22 cellular contexts compared by ENCODE assay signal in the genomic region with DNA sequence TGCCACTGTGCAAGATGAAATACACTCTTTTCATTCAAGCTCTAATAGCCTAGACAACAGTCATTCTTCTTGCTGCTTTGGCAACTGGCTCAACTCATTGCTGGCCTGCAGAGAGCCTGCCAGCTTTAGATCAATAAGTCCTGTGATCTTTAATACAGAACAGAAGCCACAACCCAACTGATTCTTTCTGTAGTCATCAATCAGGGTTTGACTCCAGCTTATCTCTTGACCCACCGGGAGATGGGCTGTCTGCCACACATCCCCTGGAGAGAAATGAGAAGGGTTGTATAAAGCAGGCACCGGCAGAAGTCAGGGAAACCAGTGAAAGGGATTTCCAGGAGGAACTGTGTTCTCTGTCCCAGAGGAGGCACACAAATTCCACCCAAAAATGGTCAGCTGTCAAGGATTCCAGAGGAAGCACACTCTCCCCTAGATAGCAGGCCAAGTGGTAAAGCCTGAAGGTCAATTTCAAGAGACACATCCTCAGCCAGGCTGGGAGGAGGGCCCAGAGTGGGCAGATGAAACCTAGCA. TPM values are rescaled to one million over a fixed set of nuclear protein-coding genes. Genes with fewer than 3 reads are reported as not detected.
A peak's percentile ranks its signal among the peaks of the same experiment; 100 is the strongest.
DNase-seq lines count a peak whose midpoint lies in the region; ATAC-seq and TF ChIP-seq lines count a peak whose summit lies in the region.
"Had no signal": no experiment of that assay in that cellular context is flagged by ENCODE, and none has a peak within 500 bp of the region (broad histone marks: within the 10 kb centered on the region; RNA-seq: fewer than 3 reads in every experiment).

No MANE protein-coding gene starts in this region.

- no peak overlapping the region for H4K5ac ChIP-seq in IMR-90 (ENCODE audit: low read depth, low read length)

- H2AFZ ChIP-seq in IMR-90 (replicated peaks; ENCODE audit: low read length, poor library complexity) (no peak overlapping the region), smooth muscle cell (ENCODE audit: low read depth) (no peak overlapping the region)

- H4K91ac ChIP-seq in IMR-90 (ENCODE audit: insufficient read depth, low read depth, low read length): no peak overlapping the region

- TF ChIP-seq POLR2A in IMR-90 (IDR thresholded peaks at IDR 0.05; ENCODE audit: low read depth, low read length) (no peak), body of pancreas (IDR thresholded peaks at IDR 0.05) (no peak)

- H3K27me3 ChIP-seq in IMR-90 (ENCODE audit: control insufficient read depth, insufficient read depth, low read length) (no peaks in the 10 kb centered on the region), body of pancreas (no peaks in the 10 kb centered on the region), smooth muscle cell (ENCODE audit: low read depth) (no peaks in the 10 kb centered on the region)
- no peaks in the 10 kb centered on the region for H3K27me3 ChIP-seq in CD4-positive, alpha-beta memory T cell (ENCODE audit: insufficient read depth, low read length)
- H3K27me3 ChIP-seq: esophagus squamous epithelium had no signal

- intact Hi-C loops in IMR-90 (cut with micrococcal nuclease): loop anchor here (10.0 kb wide), 1 partner anchor 299 kb away; no protein-coding TSS in a partner anchor
- intact Hi-C loops in body of pancreas (cut with DNase I): no loop called here
- intact Hi-C loops in CD4-positive, alpha-beta memory T cell (cut with micrococcal nuclease): no loop called here

- no TSS peak for BruUV-seq in IMR-90 (replicated peaks; lab: Mats Ljungman, UMichigan)

- H3K4me2 ChIP-seq in IMR-90 (ENCODE audit: low read depth, low read length): no peak overlapping the region
- H3K4me2 ChIP-seq in smooth muscle cell: no peak overlapping the region

- H3K18ac ChIP-seq in IMR-90 (ENCODE audit: low read depth, low read length): no peak overlapping the region

- dilution Hi-C loops in IMR-90 (cut with HindIII; ENCODE audit: low sequenced_read_pairs, unreplicated experiment): no loop called here

- peaks cover 4% of the 10 kb centered on the region for H3K9me3 ChIP-seq in IMR-90 (ENCODE audit: control insufficient read depth, insufficient read depth, low read length)
- H3K9me3 ChIP-seq in body of pancreas: no peaks in the 10 kb centered on the region
- H3K9me3 ChIP-seq in smooth muscle cell (replicated peaks; ENCODE audit: low read depth): no peaks in the 10 kb centered on the region
- no peaks in the 10 kb centered on the region for H3K9me3 ChIP-seq in CD4-positive, alpha-beta memory T cell (ENCODE audit: control insufficient read depth in 1 of 2, low read length in 2 of 2)

- H2AK9ac ChIP-seq in IMR-90 (replicated peaks; ENCODE audit: low read depth, low read length, poor library complexity): peak overlapping the region; percentile 11

- H2BK120ac ChIP-seq in IMR-90 (ENCODE audit: low read depth, low read length): no peak overlapping the region

- H3K36me3 ChIP-seq in IMR-90 (ENCODE audit: control insufficient read depth, insufficient read depth, low read length) (peaks cover 42% of the 10 kb centered on the region), body of pancreas (replicated peaks in 1 of 2; ENCODE audit: insufficient read depth in 1 of 2, low read depth in 2 of 2) (no peaks in the 10 kb centered on the region), smooth muscle cell (ENCODE audit: low read depth) (no peaks in the 10 kb centered on the region)
- H3K36me3 ChIP-seq in CD4-positive, alpha-beta memory T cell (ENCODE audit: insufficient read depth, low read length): no peaks in the 10 kb centered on the region

- peaks cover 6 to 9% (median 8%) of the 10 kb centered on the region in 3 donors for H3K27me3 Mint-ChIP-seq in immature natural killer cell (ENCODE audit: low read depth in 3 of 3)
- peaks cover 6 to 10% of the 10 kb centered on the region in 2 donors for H3K27me3 Mint-ChIP-seq in CD4-positive, alpha-beta memory T cell
- H3K27me3 Mint-ChIP-seq: B cell had no signal

- H3K4me1 ChIP-seq in IMR-90 (ENCODE audit: control insufficient read depth, insufficient read depth, low read length) (peaks cover 17% of the 10 kb centered on the region), body of pancreas (peaks cover 37% of the 10 kb centered on the region), smooth muscle cell (ENCODE audit: low read depth) (no peaks in the 10 kb centered on the region)
- no peaks in the 10 kb centered on the region for H3K4me1 ChIP-seq in CD4-positive, alpha-beta memory T cell (ENCODE audit: insufficient read depth, low read length)

- peaks cover 61% of the 10 kb centered on the region for H3K79me2 ChIP-seq in smooth muscle cell (ENCODE audit: low read depth)

- H3K27ac ChIP-seq in IMR-90 (ENCODE audit: insufficient read depth, low read length) (no peak overlapping the region), body of pancreas (peak overlapping the region in 2 of 4 donors; percentile 46), smooth muscle cell (ENCODE audit: low read depth) (no peak overlapping the region)
- no peak overlapping the region for H3K27ac ChIP-seq in CD4-positive, alpha-beta memory T cell (ENCODE audit: low read depth, low read length)

- peaks cover 7 to 67% of the 10 kb centered on the region in 2 experiments for H3K79me1 ChIP-seq in IMR-90 (ENCODE audit: low read depth in 1 of 2, low read length in 2 of 2)

- H3K9me3 Mint-ChIP-seq in immature natural killer cell: peaks cover 0 to 4% (median 0%) of the 10 kb centered on the region in 6 donors
- peaks cover 0 to 3% (median 2%) of the 10 kb centered on the region in 8 donors for H3K9me3 Mint-ChIP-seq in CD4-positive, alpha-beta memory T cell
- H3K9me3 Mint-ChIP-seq: activated naive CD4-positive, alpha-beta T cell treated with anti-CD3 and anti-CD28 coated beads, Interleukin-2, amount 50 U/mL, for 24 hours had no signal

- H3K9ac ChIP-seq in IMR-90 (ENCODE audit: low read depth, low read length) (no peak overlapping the region), smooth muscle cell (ENCODE audit: low read depth) (peak overlapping the region; percentile 0)

- H3K14ac ChIP-seq in IMR-90 (replicated peaks; ENCODE audit: low read depth, low read length): no peak overlapping the region

- no peak for ATAC-seq in IMR-90 (ENCODE audit: low read depth)
- peak; percentile 70 for ATAC-seq in body of pancreas

- H4K20me1 ChIP-seq in IMR-90 (ENCODE audit: insufficient read depth, low read length) (peaks cover 42% of the 10 kb centered on the region; the same call in 1 of the 2 replicates), smooth muscle cell (ENCODE audit: low read depth) (peaks cover 49% of the 10 kb centered on the region)

- no peak overlapping the region for H4K8ac ChIP-seq in IMR-90 (ENCODE audit: low read depth in 2 of 2, low read length in 2 of 2)

- no CpG with 5 or more reads among the region's 2 CpGs for WGBS in IMR-90 (ENCODE audit: extremely low coverage in 2 of 2, insufficient read length in 1 of 2), 2 experiments
- 23 to 34% methylated on average over 2 of the region's 2 CpGs for whole genome bisulfite sequencing in body of pancreas, 2 donors
- WGBS in smooth muscle cell (ENCODE audit: low lambda C conversion rate): 11% methylated on average over 2 of the region's 2 CpGs

- no peak overlapping the region for H3K56ac ChIP-seq in IMR-90 (ENCODE audit: extremely low read depth, insufficient read depth, low read length)

- H3F3A ChIP-seq in smooth muscle cell (ENCODE audit: low read depth): peaks cover 8% of the 10 kb centered on the region

- 0 out of 2 replicates have a peak overlapping the region, but pooled peaks have one; percentile 25 for H2AK5ac ChIP-seq in IMR-90 (ENCODE audit: low read depth, low read length)

- peaks cover 18% of the 10 kb centered on the region for H3K9me1 ChIP-seq in IMR-90 (ENCODE audit: insufficient read depth, low read length)

- no peak overlapping the region; the same call in 1 of the 2 replicates for H3K23ac ChIP-seq in IMR-90 (ENCODE audit: low read depth, low read length)

- DNase-seq in IMR-90 (no peak), body of pancreas (peak in 1 of 4 donors; percentile 35), medulla oblongata (ENCODE audit: extremely low spot score) (peak; percentile 56), smooth muscle cell (lab: John Stamatoyannopoulos, UW; ENCODE audit: unreplicated experiment) (no peak), immature natural killer cell (no peak), NCI-H748 treated with DMSO at 0.1 percent for 48 hours (lab: John Stamatoyannopoulos, UW) (no peak)
- DNase-seq in activated CD4-positive, alpha-beta T cell treated with anti-CD3 and anti-CD28 coated beads for 4 hours: no peak
- DNase-seq in CD4-positive, alpha-beta memory T cell: no peak
- DNase-seq: activated T-cell treated with anti-CD3 and anti-CD28 coated beads for 4 hours; DMS 273 treated with DMSO at 0.1 percent for 48 hours; esophagus squamous epithelium; GOT3; KBM-7; NCI-H2107; NCI-H774; occipital lobe; small intestine; stimulated activated CD4-positive, alpha-beta T cell treated with anti-CD3 and anti-CD28 coated beads, Interleukin-4, amount 100 ng/mL, for 4 hours; stimulated activated CD8-positive, alpha-beta memory T cell treated with anti-CD3 and anti-CD28 coated beads, Interleukin-4, amount 100 ng/mL, for 48 hours; SW 1271 had no signal

- H3K4me1 Mint-ChIP-seq in immature natural killer cell: peaks cover 0 to 5% of the 10 kb centered on the region in 2 donors
- H3K4me1 Mint-ChIP-seq in CD4-positive, alpha-beta memory T cell: no peaks in the 10 kb centered on the region
- H3K4me1 Mint-ChIP-seq: activated naive CD4-positive, alpha-beta T cell treated with anti-CD3 and anti-CD28 coated beads, Interleukin-2, amount 50 U/mL, for 24 hours had no signal

- H3K4ac ChIP-seq in IMR-90 (ENCODE audit: low read depth, low read length): no peak overlapping the region; the same call in 1 of the 2 replicates

- POLR2A ChIA-PET in IMR-90 (lab: Charles Lee; ENCODE audit: unreplicated experiment): no interaction called here
- POLR2A ChIA-PET in CD4-positive, alpha-beta memory T cell (lab: Charles Lee; ENCODE audit: partially characterized antibody): no interaction called here

- H3K36me3 Mint-ChIP-seq in immature natural killer cell: no peaks in the 10 kb centered on the region
- no peaks in the 10 kb centered on the region for H3K36me3 Mint-ChIP-seq in CD4-positive, alpha-beta memory T cell
- H3K36me3 Mint-ChIP-seq: activated naive CD4-positive, alpha-beta T cell treated with anti-CD3 and anti-CD28 coated beads, Interleukin-2, amount 50 U/mL, for 24 hours had no signal

- TF ChIP-seq RAD21 in IMR-90 (IDR thresholded peaks at IDR 0.05; ENCODE audit: low read length): no peak

- no peak overlapping the region for H3K27ac Mint-ChIP-seq in immature natural killer cell
- H3K27ac Mint-ChIP-seq in CD4-positive, alpha-beta memory T cell: no peak overlapping the region
- H3K27ac Mint-ChIP-seq: activated naive CD4-positive, alpha-beta T cell treated with anti-CD3 and anti-CD28 coated beads, Interleukin-2, amount 50 U/mL, for 24 hours; B cell had no signal

- no peak overlapping the region for H2BK20ac ChIP-seq in IMR-90 (ENCODE audit: low read depth, low read length)

- CTCF ChIA-PET in IMR-90 (lab: Yijun Ruan, JAX): no interaction called here
- CTCF ChIA-PET in CD4-positive, alpha-beta memory T cell (lab: Charles Lee; ENCODE audit: partially characterized antibody): no interaction called here

- no peak overlapping the region for H2BK15ac ChIP-seq in IMR-90 (ENCODE audit: low read depth, low read length)

- TF ChIP-seq CTCF in IMR-90 (conservative IDR thresholded peaks at IDR 0.05; ENCODE audit: low read depth, low read length) (no peak), body of pancreas (IDR thresholded peaks at IDR 0.05) (no peak), smooth muscle cell (IDR thresholded peaks at IDR 0.05; ENCODE audit: borderline replicate concordance, insufficient read depth, poor library complexity, severe bottlenecking) (no peak)

- no peak overlapping the region for H3K4me3 Mint-ChIP-seq in immature natural killer cell
- no peak overlapping the region for H3K4me3 Mint-ChIP-seq in CD4-positive, alpha-beta memory T cell
- H3K4me3 Mint-ChIP-seq: activated naive CD4-positive, alpha-beta T cell treated with anti-CD3 and anti-CD28 coated beads, Interleukin-2, amount 50 U/mL, for 24 hours; B cell had no signal

- in situ Hi-C loops in IMR-90 (cut with MboI; ENCODE audit: low sequenced_read_pairs): no loop called here

- H3K4me3 ChIP-seq in IMR-90 (ENCODE audit: insufficient read depth, low read depth, low read length) (no peak overlapping the region), body of pancreas (no peak overlapping the region), smooth muscle cell (no peak overlapping the region)
- no peak overlapping the region for H3K4me3 ChIP-seq in CD4-positive, alpha-beta memory T cell (ENCODE audit: low read length in 2 of 2)
- H3K4me3 ChIP-seq: esophagus squamous epithelium had no signal

- no peak overlapping the region for H2BK5ac ChIP-seq in IMR-90 (ENCODE audit: low read depth, low read length, poor library complexity, severe bottlenecking)

RNA-seq across cellular contexts. Expression of gene LHFPL2, which starts 24.5 kb away (rescaled TPM):
- total RNA-seq in IMR-90 (2012; rRNA removed) (11.1 and 11.3 TPM in 2 replicates), body of pancreas (10 to 100 TPM; 15.5 to 18.7 TPM), smooth muscle cell (18.6 and 18.8 TPM in 2 replicates)
- polyA plus RNA-seq in IMR-90 (2012; rRNA removed) (5.0 and 6.5 TPM in 2 replicates), smooth muscle cell (10.5 and 13.4 TPM in 2 replicates), immature natural killer cell (under 1 TPM in 2 of 3 donors, not detected in 1; 0.09 to 0.49 TPM)
- 3.8 and 6.1 TPM in 2 replicates for polyA plus RNA-seq in IMR-90 (2012; cell fraction: cytosol; rRNA removed)
- 4.8 and 12.1 TPM in 2 replicates for polyA plus RNA-seq in IMR-90 (2012; cell fraction: nucleus; rRNA removed; ENCODE audit: low replicate concordance)
- 1 to 10 TPM; 2.7 TPM for total RNA-seq in CD4-positive, alpha-beta memory T cell
- under 1 TPM; 0.25 to 0.40 TPM for polyA plus RNA-seq in CD4-positive, alpha-beta memory T cell
